10 cellular contexts compared by ENCODE assay signal in the genomic region with DNA sequence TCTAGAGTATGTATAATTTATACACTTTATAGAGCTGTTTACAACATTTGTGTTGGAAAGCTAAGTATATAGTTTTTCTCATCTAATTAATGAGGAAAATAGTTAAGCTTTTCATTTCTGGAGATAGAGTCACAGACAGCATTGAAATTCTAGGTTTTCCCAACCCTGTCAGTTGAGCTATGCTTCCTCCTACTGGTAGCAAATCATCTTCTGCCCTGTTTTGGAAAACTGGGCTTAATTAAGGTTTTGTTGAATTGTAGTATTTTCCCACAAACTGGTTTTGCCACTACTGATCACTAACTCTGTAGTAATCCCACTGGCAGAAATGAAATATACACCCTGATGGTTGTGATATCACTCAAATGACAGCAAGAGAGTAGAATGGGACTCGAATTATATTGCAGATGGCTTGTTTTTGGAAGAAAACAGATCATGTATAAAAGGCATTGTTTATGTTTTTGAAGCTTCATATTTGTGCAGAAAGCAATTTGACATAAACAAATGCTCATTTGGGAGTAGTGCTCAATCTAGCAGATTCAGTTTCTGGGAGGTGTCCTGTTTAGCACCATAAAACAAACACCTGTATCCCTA. TPM values are rescaled to one million over a fixed set of nuclear protein-coding genes. Genes with fewer than 3 reads are reported as not detected.
DNase-seq lines count a peak whose midpoint lies in the region; ATAC-seq and TF ChIP-seq lines count a peak whose summit lies in the region.
"Had no signal": no experiment of that assay in that cellular context is flagged by ENCODE, and none has a peak within 500 bp of the region (broad histone marks: within the 10 kb centered on the region; RNA-seq: fewer than 3 reads in every experiment).

No MANE protein-coding gene starts in this region.

- no peak overlapping the region for H3K27ac Mint-ChIP-seq in immature natural killer cell
- H3K27ac Mint-ChIP-seq: activated T-cell treated with anti-CD3 and anti-CD28 coated beads, Interleukin-2, amount 50 U/mL, for 24 hours had no signal

- H3K27ac ChIP-seq in foreskin keratinocyte (no peak overlapping the region), sigmoid colon (peak overlapping the region in 1 of 4 donors; percentile 43)

- H3K9me3 ChIP-seq in sigmoid colon = no peaks in the 10 kb centered on the region

- no peak for TF ChIP-seq EP300 in sigmoid colon (IDR thresholded peaks at IDR 0.05)

- no peak for TF ChIP-seq POLR2A in sigmoid colon (IDR thresholded peaks at IDR 0.05)

- 51 to 70% methylated on average over 1 of the region's 1 CpG for WGBS in sigmoid colon, 2 donors

- TF ChIP-seq CTCF in GM20000 (IDR thresholded peaks at IDR 0.05; ENCODE audit: extremely low read depth, missing control alignments) (peak; percentile 11), foreskin keratinocyte (conservative IDR thresholded peaks at IDR 0.05) (peak; percentile 63), sigmoid colon (IDR thresholded peaks at IDR 0.05) (peak in 3 of 4 experiments; percentile 37 to 46 (median 37))

- no peak overlapping the region for H3K4me3 Mint-ChIP-seq in immature natural killer cell
- H3K4me3 Mint-ChIP-seq: activated T-cell treated with anti-CD3 and anti-CD28 coated beads, Interleukin-2, amount 50 U/mL, for 24 hours had no signal

- in situ Hi-C loops in KBM-7 (cut with MboI; ENCODE audit: low pct_unique_long_range_greater_than_20kb, low sequenced_read_pairs) = no loop called here

- no peak for DNase-seq in GM20000 (ENCODE audit: low spot score)
- peak; percentile 19 for DNase-seq in RPMI7951 (ENCODE audit: low read depth)
- DNase-seq in foreskin keratinocyte = no peak
- DNase-seq in sigmoid colon = no peak
- DNase-seq in KBM-7 = no peak
- no peak for DNase-seq in activated T-cell treated with anti-CD3 and anti-CD28 coated beads, Interleukin-2, amount 50 U/mL, for 48 hours
- DNase-seq in immature natural killer cell = no peak
- DNase-seq: activated T-cell treated with anti-CD3 and anti-CD28 coated beads, Interleukin-2, amount 50 U/mL, for 24 hours; NCI-H510A had no signal

- H3K36me3 Mint-ChIP-seq in immature natural killer cell = peaks cover 25 to 36% (median 32%) of the 10 kb centered on the region in 3 donors

- intact Hi-C loops in sigmoid colon (cut with DNase I) = loop anchor here (5.0 kb wide), 2 partner anchors 163 to 338 kb away; no protein-coding TSS in a partner anchor

- H3K4me3 ChIP-seq in sigmoid colon = peak overlapping the region in 2 of 4 donors; percentile 19 to 23

- peaks cover 0 to 3% (median 0%) of the 10 kb centered on the region in 6 donors for H3K9me3 Mint-ChIP-seq in immature natural killer cell
- H3K9me3 Mint-ChIP-seq: activated T-cell treated with anti-CD3 and anti-CD28 coated beads, Interleukin-2, amount 50 U/mL, for 24 hours had no signal

- no peaks in the 10 kb centered on the region for H3K27me3 Mint-ChIP-seq in immature natural killer cell (ENCODE audit: low read depth in 3 of 3)
- H3K27me3 Mint-ChIP-seq: activated T-cell treated with anti-CD3 and anti-CD28 coated beads, Interleukin-2, amount 50 U/mL, for 24 hours had no signal

- H3K4me1 Mint-ChIP-seq in immature natural killer cell = no peaks in the 10 kb centered on the region

- ATAC-seq in foreskin keratinocyte (no peak), HG02973 (IDR thresholded peaks at IDR 0.05; ENCODE audit: unreplicated experiment) (no peak)

- H3K4me1 ChIP-seq in foreskin keratinocyte (no peaks in the 10 kb centered on the region), sigmoid colon (no peaks in the 10 kb centered on the region)

- H3K27me3 ChIP-seq in foreskin keratinocyte = no peaks in the 10 kb centered on the region
- H3K27me3 ChIP-seq in sigmoid colon = no peaks in the 10 kb centered on the region

- H3K36me3 ChIP-seq in sigmoid colon = peaks cover 8 to 62% (median 18%) of the 10 kb centered on the region in 4 donors

RNA-seq across cellular contexts. Expression of a gene that starts 46.6 kb away (rescaled TPM):
- total RNA-seq in RPMI7951 (2014; rRNA removed; shearing (Covaris generic)) = under 0.01 TPM in 1 of 2 replicates, not detected in the other
- not detected in 2 replicates for total RNA-seq in foreskin keratinocyte
- not detected in 2 replicates for polyA plus RNA-seq in foreskin keratinocyte
- 1 to 10 TPM in 1 of 4 donors, under 1 TPM in 3; 0.55 to 1.1 (median 0.90) TPM for total RNA-seq in sigmoid colon
- polyA plus RNA-seq in sigmoid colon = 1 to 10 TPM in 2 of 3 donors, under 1 TPM in 1; 0.60 to 3.5 (median 2.3) TPM
- 1 to 10 TPM in 1 of 3 donors, under 1 TPM in 2; 0.52 to 1.7 (median 0.63) TPM for polyA plus RNA-seq in immature natural killer cell

Comparison
In these comparisons a context has a peak if more than half of its experiments do, and no peak if none do; other contexts are left out.
1. CTCF ChIP-seq: peak in every context shown above with its lines; median percentile 63 in foreskin keratinocyte; 37 in sigmoid colon; 11 in GM20000.